ENCODE assay signal across 1 cellular context in the genomic region with DNA sequence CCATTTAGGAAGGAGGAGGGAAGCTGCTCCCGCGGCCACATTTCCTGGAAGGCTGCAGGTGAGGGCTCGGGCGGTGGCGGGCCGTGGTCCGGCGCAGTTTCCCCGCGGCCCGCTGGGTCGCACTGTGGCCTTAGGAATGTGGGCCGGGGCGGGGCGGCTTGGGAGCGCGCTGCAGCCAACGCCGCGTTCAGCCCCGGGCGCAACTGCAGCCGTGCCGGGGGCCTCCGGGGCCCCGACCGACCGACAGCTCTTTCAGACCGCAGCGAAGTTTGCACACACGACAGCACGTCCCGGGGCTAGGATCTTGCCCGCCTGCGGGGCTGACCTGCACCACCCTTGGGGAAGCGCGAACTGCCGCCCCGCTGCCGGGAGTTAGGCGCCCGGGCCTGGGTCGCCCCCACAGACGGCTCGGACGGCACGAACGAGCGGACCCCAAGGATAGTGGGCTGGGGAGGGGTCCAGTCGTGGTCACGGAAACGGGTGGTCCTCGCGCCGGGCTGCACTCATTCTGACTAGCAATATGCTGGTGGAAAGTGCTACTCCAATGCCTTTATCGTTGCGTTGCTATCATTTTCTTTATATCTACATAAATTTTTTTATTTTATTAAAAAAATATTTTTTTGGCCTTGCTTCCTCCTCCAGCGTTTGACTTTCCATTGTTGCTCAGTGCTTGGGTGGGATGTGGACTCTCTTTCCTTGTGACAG.
A peak's percentile ranks its signal among the peaks of the same experiment; 100 is the strongest.
TF ChIP-seq lines count a peak whose summit lies in the region.

No MANE protein-coding gene starts in this region.

TF ChIP-seq in HEK293, 187 proteins besides CTCF, POLR2A, EP300 and RAD21 (continued from another document):
- TF ChIP-seq, protein P1, sequence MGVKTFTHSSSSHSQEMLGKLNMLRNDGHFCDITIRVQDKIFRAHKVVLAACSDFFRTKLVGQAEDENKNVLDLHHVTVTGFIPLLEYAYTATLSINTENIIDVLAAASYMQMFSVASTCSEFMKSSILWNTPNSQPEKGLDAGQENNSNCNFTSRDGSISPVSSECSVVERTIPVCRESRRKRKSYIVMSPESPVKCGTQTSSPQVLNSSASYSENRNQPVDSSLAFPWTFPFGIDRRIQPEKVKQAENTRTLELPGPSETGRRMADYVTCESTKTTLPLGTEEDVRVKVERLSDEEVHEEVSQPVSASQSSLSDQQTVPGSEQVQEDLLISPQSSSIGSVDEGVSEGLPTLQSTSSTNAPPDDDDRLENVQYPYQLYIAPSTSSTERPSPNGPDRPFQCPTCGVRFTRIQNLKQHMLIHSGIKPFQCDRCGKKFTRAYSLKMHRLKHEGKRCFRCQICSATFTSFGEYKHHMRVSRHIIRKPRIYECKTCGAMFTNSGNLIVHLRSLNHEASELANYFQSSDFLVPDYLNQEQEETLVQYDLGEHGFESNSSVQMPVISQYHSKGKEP (tag by site-specific recombination; IDR thresholded peaks at IDR 0.05): peak; percentile 65
- TF ChIP-seq, protein P2, sequence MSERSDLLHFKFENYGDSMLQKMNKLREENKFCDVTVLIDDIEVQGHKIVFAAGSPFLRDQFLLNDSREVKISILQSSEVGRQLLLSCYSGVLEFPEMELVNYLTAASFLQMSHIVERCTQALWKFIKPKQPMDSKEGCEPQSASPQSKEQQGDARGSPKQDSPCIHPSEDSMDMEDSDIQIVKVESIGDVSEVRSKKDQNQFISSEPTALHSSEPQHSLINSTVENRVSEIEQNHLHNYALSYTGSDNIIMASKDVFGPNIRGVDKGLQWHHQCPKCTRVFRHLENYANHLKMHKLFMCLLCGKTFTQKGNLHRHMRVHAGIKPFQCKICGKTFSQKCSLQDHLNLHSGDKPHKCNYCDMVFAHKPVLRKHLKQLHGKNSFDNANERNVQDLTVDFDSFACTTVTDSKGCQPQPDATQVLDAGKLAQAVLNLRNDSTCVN (tag by site-specific recombination; optimal IDR thresholded peaks at IDR 0.05): peak; percentile 68
- TF ChIP-seq KLF8 (tag by site-specific recombination; IDR thresholded peaks at IDR 0.05) (peak; percentile 23; the same call in 1 of the 2 replicates), ZSCAN30 (tag by site-specific recombination; IDR thresholded peaks at IDR 0.05) (peak; percentile 91), ZNF2 (tag by site-specific recombination; IDR thresholded peaks at IDR 0.05) (0 out of 2 replicates have a peak, but pooled peaks have one; percentile 50), KLF9 (tag by site-specific recombination; IDR thresholded peaks at IDR 0.05; ENCODE audit: low read depth) (peak; percentile 29; the same call in 1 of the 2 replicates), ZNF660 (tag by site-specific recombination; IDR thresholded peaks at IDR 0.05) (0 out of 2 replicates have a peak, but pooled peaks have one; percentile 58), GLIS1 (tag by site-specific recombination; IDR thresholded peaks at IDR 0.05) (peak; percentile 37), ZNF654 (tag by site-specific recombination; IDR thresholded peaks at IDR 0.05; ENCODE audit: low read depth) (peak; percentile 35), ZNF311 (tag by site-specific recombination; IDR thresholded peaks at IDR 0.05; ENCODE audit: borderline replicate concordance) (no peak), ZNF561 (tag by site-specific recombination; IDR thresholded peaks at IDR 0.05; ENCODE audit: borderline replicate concordance) (peak; percentile 56; the same call in 1 of the 2 replicates), ZNF302 (tag by site-specific recombination; IDR thresholded peaks at IDR 0.05; ENCODE audit: low read depth) (no peak), ZNF600 (tag by site-specific recombination; IDR thresholded peaks at IDR 0.05) (peak; percentile 61), ZEB2 (tag by site-specific recombination; IDR thresholded peaks at IDR 0.05) (peak; percentile 68; the same call in 1 of the 2 replicates), ZNF777 (tag by site-specific recombination; IDR thresholded peaks at IDR 0.05; ENCODE audit: borderline replicate concordance) (peak; percentile 98), ZXDB (tag by site-specific recombination; IDR thresholded peaks at IDR 0.05) (0 out of 2 replicates have a peak, but pooled peaks have one; percentile 25), ZNF223 (tag by site-specific recombination; IDR thresholded peaks at IDR 0.05) (peak; percentile 88), HOXC10 (CRISPR knock-in tag; IDR thresholded peaks at IDR 0.05) (0 out of 2 replicates have a peak, but pooled peaks have one; percentile 51), WT1 (tag by site-specific recombination; IDR thresholded peaks at IDR 0.05) (no peak), ZBTB20 (tag by site-specific recombination; IDR thresholded peaks at IDR 0.05) (peak; percentile 90), ZNF335 (tag by site-specific recombination; conservative IDR thresholded peaks at IDR 0.05) (peak; percentile 84), ZBTB21 (tag by site-specific recombination; IDR thresholded peaks at IDR 0.05) (no peak)
- TF ChIP-seq, protein P3, sequence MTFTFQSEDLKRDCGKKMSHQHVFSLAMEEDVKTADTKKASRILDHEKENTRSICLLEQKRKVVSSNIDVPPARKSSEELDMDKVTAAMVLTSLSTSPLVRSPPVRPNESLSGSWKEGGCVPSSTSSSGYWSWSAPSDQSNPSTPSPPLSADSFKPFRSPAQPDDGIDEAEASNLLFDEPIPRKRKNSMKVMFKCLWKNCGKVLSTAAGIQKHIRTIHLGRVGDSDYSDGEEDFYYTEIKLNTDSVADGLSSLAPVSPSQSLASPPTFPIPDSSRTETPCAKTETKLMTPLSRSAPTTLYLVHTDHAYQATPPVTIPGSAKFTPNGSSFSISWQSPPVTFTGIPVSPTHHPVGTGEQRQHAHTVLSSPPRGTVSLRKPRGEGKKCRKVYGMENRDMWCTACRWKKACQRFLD (tag by site-specific recombination; IDR thresholded peaks at IDR 0.05): no peak
- TF ChIP-seq, protein P4, sequence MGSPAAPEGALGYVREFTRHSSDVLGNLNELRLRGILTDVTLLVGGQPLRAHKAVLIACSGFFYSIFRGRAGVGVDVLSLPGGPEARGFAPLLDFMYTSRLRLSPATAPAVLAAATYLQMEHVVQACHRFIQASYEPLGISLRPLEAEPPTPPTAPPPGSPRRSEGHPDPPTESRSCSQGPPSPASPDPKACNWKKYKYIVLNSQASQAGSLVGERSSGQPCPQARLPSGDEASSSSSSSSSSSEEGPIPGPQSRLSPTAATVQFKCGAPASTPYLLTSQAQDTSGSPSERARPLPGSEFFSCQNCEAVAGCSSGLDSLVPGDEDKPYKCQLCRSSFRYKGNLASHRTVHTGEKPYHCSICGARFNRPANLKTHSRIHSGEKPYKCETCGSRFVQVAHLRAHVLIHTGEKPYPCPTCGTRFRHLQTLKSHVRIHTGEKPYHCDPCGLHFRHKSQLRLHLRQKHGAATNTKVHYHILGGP (tag by site-specific recombination; IDR thresholded peaks at IDR 0.05): peak; percentile 80; the same call in 1 of the 2 replicates
- TF ChIP-seq, protein P5, sequence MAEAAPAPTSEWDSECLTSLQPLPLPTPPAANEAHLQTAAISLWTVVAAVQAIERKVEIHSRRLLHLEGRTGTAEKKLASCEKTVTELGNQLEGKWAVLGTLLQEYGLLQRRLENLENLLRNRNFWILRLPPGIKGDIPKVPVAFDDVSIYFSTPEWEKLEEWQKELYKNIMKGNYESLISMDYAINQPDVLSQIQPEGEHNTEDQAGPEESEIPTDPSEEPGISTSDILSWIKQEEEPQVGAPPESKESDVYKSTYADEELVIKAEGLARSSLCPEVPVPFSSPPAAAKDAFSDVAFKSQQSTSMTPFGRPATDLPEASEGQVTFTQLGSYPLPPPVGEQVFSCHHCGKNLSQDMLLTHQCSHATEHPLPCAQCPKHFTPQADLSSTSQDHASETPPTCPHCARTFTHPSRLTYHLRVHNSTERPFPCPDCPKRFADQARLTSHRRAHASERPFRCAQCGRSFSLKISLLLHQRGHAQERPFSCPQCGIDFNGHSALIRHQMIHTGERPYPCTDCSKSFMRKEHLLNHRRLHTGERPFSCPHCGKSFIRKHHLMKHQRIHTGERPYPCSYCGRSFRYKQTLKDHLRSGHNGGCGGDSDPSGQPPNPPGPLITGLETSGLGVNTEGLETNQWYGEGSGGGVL (tag by site-specific recombination; IDR thresholded peaks at IDR 0.05): no peak
- TF ChIP-seq, protein P6, sequence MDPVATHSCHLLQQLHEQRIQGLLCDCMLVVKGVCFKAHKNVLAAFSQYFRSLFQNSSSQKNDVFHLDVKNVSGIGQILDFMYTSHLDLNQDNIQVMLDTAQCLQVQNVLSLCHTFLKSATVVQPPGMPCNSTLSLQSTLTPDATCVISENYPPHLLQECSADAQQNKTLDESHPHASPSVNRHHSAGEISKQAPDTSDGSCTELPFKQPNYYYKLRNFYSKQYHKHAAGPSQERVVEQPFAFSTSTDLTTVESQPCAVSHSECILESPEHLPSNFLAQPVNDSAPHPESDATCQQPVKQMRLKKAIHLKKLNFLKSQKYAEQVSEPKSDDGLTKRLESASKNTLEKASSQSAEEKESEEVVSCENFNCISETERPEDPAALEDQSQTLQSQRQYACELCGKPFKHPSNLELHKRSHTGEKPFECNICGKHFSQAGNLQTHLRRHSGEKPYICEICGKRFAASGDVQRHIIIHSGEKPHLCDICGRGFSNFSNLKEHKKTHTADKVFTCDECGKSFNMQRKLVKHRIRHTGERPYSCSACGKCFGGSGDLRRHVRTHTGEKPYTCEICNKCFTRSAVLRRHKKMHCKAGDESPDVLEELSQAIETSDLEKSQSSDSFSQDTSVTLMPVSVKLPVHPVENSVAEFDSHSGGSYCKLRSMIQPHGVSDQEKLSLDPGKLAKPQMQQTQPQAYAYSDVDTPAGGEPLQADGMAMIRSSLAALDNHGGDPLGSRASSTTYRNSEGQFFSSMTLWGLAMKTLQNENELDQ (tag by site-specific recombination; IDR thresholded peaks at IDR 0.05; ENCODE audit: low read depth): no peak
- TF ChIP-seq, protein P7, sequence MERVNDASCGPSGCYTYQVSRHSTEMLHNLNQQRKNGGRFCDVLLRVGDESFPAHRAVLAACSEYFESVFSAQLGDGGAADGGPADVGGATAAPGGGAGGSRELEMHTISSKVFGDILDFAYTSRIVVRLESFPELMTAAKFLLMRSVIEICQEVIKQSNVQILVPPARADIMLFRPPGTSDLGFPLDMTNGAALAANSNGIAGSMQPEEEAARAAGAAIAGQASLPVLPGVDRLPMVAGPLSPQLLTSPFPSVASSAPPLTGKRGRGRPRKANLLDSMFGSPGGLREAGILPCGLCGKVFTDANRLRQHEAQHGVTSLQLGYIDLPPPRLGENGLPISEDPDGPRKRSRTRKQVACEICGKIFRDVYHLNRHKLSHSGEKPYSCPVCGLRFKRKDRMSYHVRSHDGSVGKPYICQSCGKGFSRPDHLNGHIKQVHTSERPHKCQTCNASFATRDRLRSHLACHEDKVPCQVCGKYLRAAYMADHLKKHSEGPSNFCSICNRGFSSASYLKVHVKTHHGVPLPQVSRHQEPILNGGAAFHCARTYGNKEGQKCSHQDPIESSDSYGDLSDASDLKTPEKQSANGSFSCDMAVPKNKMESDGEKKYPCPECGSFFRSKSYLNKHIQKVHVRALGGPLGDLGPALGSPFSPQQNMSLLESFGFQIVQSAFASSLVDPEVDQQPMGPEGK (tag by site-specific recombination; IDR thresholded peaks at IDR 0.05): peak; percentile 69
